In genomic region chr6:84554069-84554468, GRCh38 we compare ENCODE assay signal across 1 cellular context.
TF ChIP-seq lines count a peak whose summit lies in the region.

No MANE protein-coding gene starts in this region.

TF ChIP-seq in liver, 16 proteins besides CTCF, POLR2A, EP300 and RAD21 (continued from another document):
- TF ChIP-seq EGR1 (IDR thresholded peaks at IDR 0.05; ENCODE audit: low read depth in 2 of 2) (no peak), HNF4A (conservative IDR thresholded peaks at IDR 0.05) (peak; percentile 6 to 24), YY1 (IDR thresholded peaks at IDR 0.05) (peak; percentile 26), MAX (IDR thresholded peaks at IDR 0.05) (no peak), GABPA (IDR thresholded peaks at IDR 0.05 in 1 of 2, conservative IDR thresholded peaks at IDR 0.05 in 1 of 2) (no peak), ATF3 (IDR thresholded peaks at IDR 0.05) (no peak), ZBTB33 (IDR thresholded peaks at IDR 0.05) (no peak), FOXA1 (IDR thresholded peaks at IDR 0.05) (no peak)
